In genomic region chr6:13985663-13986325, GRCh38 we compare ENCODE assay signal across 1 cellular context.
TF ChIP-seq lines count a peak whose summit lies in the region.

No MANE protein-coding gene starts in this region.

TF ChIP-seq in K562, 482 proteins besides CTCF, POLR2A, EP300 and RAD21 (continued from another document and continues in another):
- TF ChIP-seq MAX (CRISPR knock-in tag; IDR thresholded peaks at IDR 0.05) (0 out of 2 replicates have a peak, but pooled peaks have one; percentile 26), DPF2 (IDR thresholded peaks at IDR 0.05) (0 out of 2 replicates have a peak, but pooled peaks have one; percentile 25), RNF2 (IDR thresholded peaks at IDR 0.05) (0 out of 2 replicates have a peak, but pooled peaks have one; percentile 23), CREB3L1 (IDR thresholded peaks at IDR 0.05; ENCODE audit: borderline replicate concordance, low read depth) (no peak), EP400 (IDR thresholded peaks at IDR 0.05) (peak; percentile 25; the same call in 1 of the 2 replicates), THRAP3 (IDR thresholded peaks at IDR 0.05; ENCODE audit: borderline replicate concordance) (no peak), BMI1 (IDR thresholded peaks at IDR 0.05; ENCODE audit: low read length) (no peak), OTX1 (CRISPR knock-in tag; IDR thresholded peaks at IDR 0.05) (no peak), ZNF175 (CRISPR knock-in tag; IDR thresholded peaks at IDR 0.05; ENCODE audit: low read depth) (peak; percentile 62; the same call in 1 of the 2 replicates), CBX3 (IDR thresholded peaks at IDR 0.05; ENCODE audit: borderline replicate concordance in 1 of 2, low read length in 2 of 2) (peak in 1 of 2 experiments; percentile 76; a peak in 1 of 3 replicates), MXI1 (IDR thresholded peaks at IDR 0.05; ENCODE audit: low read depth, low read length) (0 out of 2 replicates have a peak, but pooled peaks have one; percentile 15), NFE2 (IDR thresholded peaks at IDR 0.05; ENCODE audit: low read depth) (peak; percentile 64; the same call in 1 of the 2 replicates), TAF7 (tag; IDR thresholded peaks at IDR 0.05) (no peak), GTF2F1 (IDR thresholded peaks at IDR 0.05; ENCODE audit: low read depth, low read length) (0 out of 2 replicates have a peak, but pooled peaks have one; percentile 18), ARID4B (CRISPR knock-in tag; IDR thresholded peaks at IDR 0.05) (0 out of 2 replicates have a peak, but pooled peaks have one; percentile 49), E2F4 (CRISPR knock-in tag; IDR thresholded peaks at IDR 0.05; ENCODE audit: low read depth) (no peak), MYC (IDR thresholded peaks at IDR 0.05; ENCODE audit: low read depth, low read length) (peak; percentile 45; the same call in 1 of the 2 replicates), MYC (CRISPR knock-in tag; IDR thresholded peaks at IDR 0.05; ENCODE audit: borderline replicate concordance, low read depth) (no peak), MCM7 (IDR thresholded peaks at IDR 0.05) (no peak), ZNF316 (IDR thresholded peaks at IDR 0.05) (peak; percentile 90), MNT (conservative IDR thresholded peaks at IDR 0.05) (peak; percentile 46 to 48; a peak in 3 of 4 replicates), SMARCE1 (IDR thresholded peaks at IDR 0.05) (no peak), ATF7 (IDR thresholded peaks at IDR 0.05) (0 out of 2 replicates have a peak, but pooled peaks have one; percentile 15), NFIC (IDR thresholded peaks at IDR 0.05) (peak; percentile 75), FOXK1 (CRISPR knock-in tag; IDR thresholded peaks at IDR 0.05; ENCODE audit: borderline replicate concordance) (no peak), RAD51 (IDR thresholded peaks at IDR 0.05; ENCODE audit: borderline replicate concordance, low read depth) (peak; percentile 51; the same call in 1 of the 2 replicates)
- TF ChIP-seq, protein P1, sequence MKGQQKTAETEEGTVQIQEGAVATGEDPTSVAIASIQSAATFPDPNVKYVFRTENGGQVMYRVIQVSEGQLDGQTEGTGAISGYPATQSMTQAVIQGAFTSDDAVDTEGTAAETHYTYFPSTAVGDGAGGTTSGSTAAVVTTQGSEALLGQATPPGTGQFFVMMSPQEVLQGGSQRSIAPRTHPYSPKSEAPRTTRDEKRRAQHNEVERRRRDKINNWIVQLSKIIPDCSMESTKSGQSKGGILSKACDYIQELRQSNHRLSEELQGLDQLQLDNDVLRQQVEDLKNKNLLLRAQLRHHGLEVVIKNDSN (CRISPR knock-in tag; IDR thresholded peaks at IDR 0.05), result peak; percentile 77
- TF ChIP-seq, protein P2, sequence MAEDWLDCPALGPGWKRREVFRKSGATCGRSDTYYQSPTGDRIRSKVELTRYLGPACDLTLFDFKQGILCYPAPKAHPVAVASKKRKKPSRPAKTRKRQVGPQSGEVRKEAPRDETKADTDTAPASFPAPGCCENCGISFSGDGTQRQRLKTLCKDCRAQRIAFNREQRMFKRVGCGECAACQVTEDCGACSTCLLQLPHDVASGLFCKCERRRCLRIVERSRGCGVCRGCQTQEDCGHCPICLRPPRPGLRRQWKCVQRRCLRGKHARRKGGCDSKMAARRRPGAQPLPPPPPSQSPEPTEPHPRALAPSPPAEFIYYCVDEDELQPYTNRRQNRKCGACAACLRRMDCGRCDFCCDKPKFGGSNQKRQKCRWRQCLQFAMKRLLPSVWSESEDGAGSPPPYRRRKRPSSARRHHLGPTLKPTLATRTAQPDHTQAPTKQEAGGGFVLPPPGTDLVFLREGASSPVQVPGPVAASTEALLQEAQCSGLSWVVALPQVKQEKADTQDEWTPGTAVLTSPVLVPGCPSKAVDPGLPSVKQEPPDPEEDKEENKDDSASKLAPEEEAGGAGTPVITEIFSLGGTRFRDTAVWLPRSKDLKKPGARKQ (CRISPR knock-in tag; IDR thresholded peaks at IDR 0.05), result 0 out of 2 replicates have a peak, but pooled peaks have one; percentile 60
- TF ChIP-seq, protein P3, sequence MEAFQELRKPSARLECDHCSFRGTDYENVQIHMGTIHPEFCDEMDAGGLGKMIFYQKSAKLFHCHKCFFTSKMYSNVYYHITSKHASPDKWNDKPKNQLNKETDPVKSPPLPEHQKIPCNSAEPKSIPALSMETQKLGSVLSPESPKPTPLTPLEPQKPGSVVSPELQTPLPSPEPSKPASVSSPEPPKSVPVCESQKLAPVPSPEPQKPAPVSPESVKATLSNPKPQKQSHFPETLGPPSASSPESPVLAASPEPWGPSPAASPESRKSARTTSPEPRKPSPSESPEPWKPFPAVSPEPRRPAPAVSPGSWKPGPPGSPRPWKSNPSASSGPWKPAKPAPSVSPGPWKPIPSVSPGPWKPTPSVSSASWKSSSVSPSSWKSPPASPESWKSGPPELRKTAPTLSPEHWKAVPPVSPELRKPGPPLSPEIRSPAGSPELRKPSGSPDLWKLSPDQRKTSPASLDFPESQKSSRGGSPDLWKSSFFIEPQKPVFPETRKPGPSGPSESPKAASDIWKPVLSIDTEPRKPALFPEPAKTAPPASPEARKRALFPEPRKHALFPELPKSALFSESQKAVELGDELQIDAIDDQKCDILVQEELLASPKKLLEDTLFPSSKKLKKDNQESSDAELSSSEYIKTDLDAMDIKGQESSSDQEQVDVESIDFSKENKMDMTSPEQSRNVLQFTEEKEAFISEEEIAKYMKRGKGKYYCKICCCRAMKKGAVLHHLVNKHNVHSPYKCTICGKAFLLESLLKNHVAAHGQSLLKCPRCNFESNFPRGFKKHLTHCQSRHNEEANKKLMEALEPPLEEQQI (IDR thresholded peaks at IDR 0.05), result 0 out of 2 replicates have a peak, but pooled peaks have one; percentile 53
- TF ChIP-seq, protein P4, sequence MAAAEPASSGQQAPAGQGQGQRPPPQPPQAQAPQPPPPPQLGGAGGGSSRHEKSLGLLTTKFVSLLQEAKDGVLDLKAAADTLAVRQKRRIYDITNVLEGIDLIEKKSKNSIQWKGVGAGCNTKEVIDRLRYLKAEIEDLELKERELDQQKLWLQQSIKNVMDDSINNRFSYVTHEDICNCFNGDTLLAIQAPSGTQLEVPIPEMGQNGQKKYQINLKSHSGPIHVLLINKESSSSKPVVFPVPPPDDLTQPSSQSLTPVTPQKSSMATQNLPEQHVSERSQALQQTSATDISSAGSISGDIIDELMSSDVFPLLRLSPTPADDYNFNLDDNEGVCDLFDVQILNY (CRISPR knock-in tag; IDR thresholded peaks at IDR 0.05), result no peak
- TF ChIP-seq, protein P5, sequence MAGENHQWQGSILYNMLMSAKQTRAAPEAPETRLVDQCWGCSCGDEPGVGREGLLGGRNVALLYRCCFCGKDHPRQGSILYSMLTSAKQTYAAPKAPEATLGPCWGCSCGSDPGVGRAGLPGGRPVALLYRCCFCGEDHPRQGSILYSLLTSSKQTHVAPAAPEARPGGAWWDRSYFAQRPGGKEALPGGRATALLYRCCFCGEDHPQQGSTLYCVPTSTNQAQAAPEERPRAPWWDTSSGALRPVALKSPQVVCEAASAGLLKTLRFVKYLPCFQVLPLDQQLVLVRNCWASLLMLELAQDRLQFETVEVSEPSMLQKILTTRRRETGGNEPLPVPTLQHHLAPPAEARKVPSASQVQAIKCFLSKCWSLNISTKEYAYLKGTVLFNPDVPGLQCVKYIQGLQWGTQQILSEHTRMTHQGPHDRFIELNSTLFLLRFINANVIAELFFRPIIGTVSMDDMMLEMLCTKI (IDR thresholded peaks at IDR 0.05; ENCODE audit: partially characterized antibody), result no peak
